In genomic region chr1:28552482-28553228, GRCh38 we compare ENCODE assay signal across 8 cellular contexts. TPM values are rescaled to one million over a fixed set of nuclear protein-coding genes. Genes with fewer than 3 reads are reported as not detected.
A peak's percentile ranks its signal among the peaks of the same experiment; 100 is the strongest.
DNase-seq lines count a peak whose midpoint lies in the region; ATAC-seq and TF ChIP-seq lines count a peak whose summit lies in the region.

Gene TRNAU1AP, plus strand, starts transcription at chr1:28553085. Its CDS starts 26 bp downstream, at chr1:28553111.

- DNase-seq in COLO668 (lab: John Stamatoyannopoulos, UW; ENCODE audit: unreplicated experiment) (peak; percentile 100), GM20000 (ENCODE audit: low spot score) (peak; percentile 97), HT-29 (ENCODE audit: low spot score) (peak; percentile 98), lung (ENCODE audit: low spot score) (peak; percentile 96)
- peak; percentile 95 for DNase-seq in NK-92 treated with Interleukin-12 subunit alpha and Interleukin-12 subunit beta, amount 100 ng/mL, for 24 hours (lab: John Stamatoyannopoulos, UW)
- peak; percentile 98 for DNase-seq in activated CD8-positive, alpha-beta memory T cell treated with anti-CD3 and anti-CD28 coated beads for 24 hours
- peak; percentile 93 for DNase-seq in effector CD8-positive, alpha-beta T cell (lab: John Stamatoyannopoulos, UW)
- peak; percentile 91 to 97 (median 97) for DNase-seq in stimulated activated CD4-positive, alpha-beta T cell treated with anti-CD3 and anti-CD28 coated beads, TNF-alpha, amount 100 ng/mL, for 24 hours (ENCODE audit: low read depth in 3 of 3)

- TF ChIP-seq CTCF in GM20000 (IDR thresholded peaks at IDR 0.05; ENCODE audit: extremely low read depth, missing control alignments) (no peak), lung (IDR thresholded peaks at IDR 0.05; ENCODE audit: control extremely low read depth, extremely low read depth) (no peak)

- WGBS in lung, 2 donors: 1% methylated on average over 57 of the region's 57 CpGs

- no peaks in the 10 kb centered on the region for H3K4me1 ChIP-seq in lung (ENCODE audit: control insufficient read depth in 2 of 2, insufficient read depth in 2 of 2, low read length in 2 of 2)

- H3K27me3 ChIP-seq in lung (ENCODE audit: control insufficient read depth, insufficient read depth): no peaks in the 10 kb centered on the region

- peaks cover 5 to 7% of the 10 kb centered on the region in 2 donors for H3K36me3 ChIP-seq in lung (ENCODE audit: control insufficient read depth in 2 of 2, insufficient read depth in 2 of 2, low read length in 2 of 2)

- peak within 1 kb of the TSS; percentile 71 to 88 for H3K27ac ChIP-seq in lung (ENCODE audit: low read depth in 1 of 2, low read length in 1 of 2)

- H3K4me3 ChIP-seq in lung: peak within 1 kb of the TSS; percentile 90

- peak; percentile 99 for ATAC-seq in lung (ENCODE audit: insufficient read depth, low FRiP score)

- H3K9me3 ChIP-seq in lung (ENCODE audit: control insufficient read depth in 2 of 2, insufficient read depth in 1 of 2, low read length in 1 of 2): no peaks in the 10 kb centered on the region

RNA-seq across cellular contexts. Expression of gene TRNAU1AP, which starts in this region (rescaled TPM):
- total RNA-seq in HT-29 (2014; rRNA removed; shearing (Covaris generic)): 22.0 and 23.9 TPM in 2 replicates
- 10 to 100 TPM; 32.1 to 40.2 TPM for total RNA-seq in lung
- 10 to 100 TPM; 25.4 to 28.4 TPM for polyA plus RNA-seq in lung

Comparison
In these comparisons a context has a peak if more than half of its experiments do, and no peak if none do; other contexts are left out.
1. Peak in every context shown above with its lines: DNase-seq, ATAC-seq, H3K4me3 ChIP-seq and H3K27ac ChIP-seq.